Comparison of ENCODE assay signal across 12 cellular contexts in genomic region chr3:124833710-124834332, GRCh38. TPM values are rescaled to one million over a fixed set of nuclear protein-coding genes. Genes with fewer than 3 reads are reported as not detected.
A peak's percentile ranks its signal among the peaks of the same experiment; 100 is the strongest.
DNase-seq lines count a peak whose midpoint lies in the region; ATAC-seq, FAIRE-seq and TF ChIP-seq lines count a peak whose summit lies in the region.
"Had no signal": no experiment of that assay in that cellular context is flagged by ENCODE, and none has a peak within 500 bp of the region (broad histone marks: within the 10 kb centered on the region; RNA-seq: fewer than 3 reads in every experiment).

No MANE protein-coding gene starts in this region.

- no peak overlapping the region for H2AFZ ChIP-seq in mammary epithelial cell (ENCODE audit: low read depth, low read length)
- no peak overlapping the region for H2AFZ ChIP-seq in GM12878 (ENCODE audit: control insufficient read depth, low read depth, low read length)
- H2AFZ ChIP-seq in mesenchymal stem cell (ENCODE audit: low read depth, low read length) = no peak overlapping the region

- no peak overlapping the region for H3K4ac ChIP-seq in mesenchymal stem cell (ENCODE audit: low read depth in 1 of 2, low read length in 2 of 2)

- H3K4me2 ChIP-seq in mammary epithelial cell (ENCODE audit: insufficient read depth, low read depth, low read length) (no peak overlapping the region), GM12878 (ENCODE audit: control insufficient read depth, insufficient read depth) (no peak overlapping the region), mesenchymal stem cell (ENCODE audit: low read length, poor library complexity, severe bottlenecking) (no peak overlapping the region)

- no peak overlapping the region for H3K4me3 Mint-ChIP-seq in MCF 10A (ENCODE audit: unreplicated experiment)
- H3K4me3 Mint-ChIP-seq: activated naive CD8-positive, alpha-beta T cell treated with anti-CD3 and anti-CD28 coated beads, Interleukin-2, amount 50 U/mL, for 24 hours had no signal

- H4K20me1 ChIP-seq in mammary epithelial cell (ENCODE audit: insufficient read depth, low read length) = peaks cover 2% of the 10 kb centered on the region
- no peaks in the 10 kb centered on the region for H4K20me1 ChIP-seq in GM12878 (ENCODE audit: control insufficient read depth, insufficient read depth)

- H2BK5ac ChIP-seq in mesenchymal stem cell (ENCODE audit: low read depth, low read length, poor library complexity, severe bottlenecking) = no peak overlapping the region

- BruUV-seq in MCF 10A (replicated peaks; lab: Mats Ljungman, UMichigan) (no TSS peak), mammary epithelial cell (replicated peaks; lab: Mats Ljungman, UMichigan) (no TSS peak), GM12878 (replicated peaks; lab: Mats Ljungman, UMichigan) (no TSS peak)

- H3K27me3 Mint-ChIP-seq in MCF 10A (ENCODE audit: insufficient read depth, unreplicated experiment) = no peaks in the 10 kb centered on the region

- no peak overlapping the region for H3K14ac ChIP-seq in mesenchymal stem cell (ENCODE audit: low read length in 2 of 2)

- H3K27me3 ChIP-seq in mammary epithelial cell (ENCODE audit: insufficient read depth, low read length) (no peaks in the 10 kb centered on the region), GM12878 (replicated peaks in 1 of 2; ENCODE audit: control insufficient read depth in 2 of 2, insufficient read depth in 2 of 2, low read length in 1 of 2) (no peaks in the 10 kb centered on the region), mesenchymal stem cell (ENCODE audit: control insufficient read depth in 1 of 2, insufficient read depth in 1 of 2, low read length in 2 of 2) (no peaks in the 10 kb centered on the region), upper lobe of left lung (no peaks in the 10 kb centered on the region)

- TF ChIP-seq CTCF in MCF 10A (IDR thresholded peaks at IDR 0.05; ENCODE audit: unreplicated experiment) (no peak), mammary epithelial cell (conservative IDR thresholded peaks at IDR 0.05 in 1 of 2, IDR thresholded peaks at IDR 0.05 in 1 of 2; ENCODE audit: extremely low read depth in 1 of 2, insufficient read depth in 1 of 2, low read depth in 1 of 2, low read length in 2 of 2) (no peak), GM12878 (IDR thresholded peaks at IDR 0.05 in 2 of 3, conservative IDR thresholded peaks at IDR 0.05 in 1 of 3; ENCODE audit: control insufficient read depth in 2 of 3, extremely low read depth in 1 of 3, insufficient read depth in 1 of 3, low read depth in 3 of 3, low read length in 3 of 3) (no peak), upper lobe of left lung (IDR thresholded peaks at IDR 0.05) (no peak)

- H3K36me3 ChIP-seq in mammary epithelial cell (ENCODE audit: insufficient read depth, low read length) (peaks cover 4% of the 10 kb centered on the region), GM12878 (ENCODE audit: control insufficient read depth in 2 of 2, insufficient read depth in 2 of 2, low read length in 1 of 2) (no peaks in the 10 kb centered on the region), mesenchymal stem cell (ENCODE audit: control insufficient read depth in 1 of 2, insufficient read depth in 2 of 2, low read depth in 1 of 2, low read length in 2 of 2) (peaks cover 22 to 41% of the 10 kb centered on the region in 2 experiments), upper lobe of left lung (no peaks in the 10 kb centered on the region)

- CTCF ChIA-PET in MCF 10A (lab: Yijun Ruan, JAX) = no interaction called here
- CTCF ChIA-PET in mammary epithelial cell (lab: Charles Lee; ENCODE audit: low non-redundant PET) = no interaction called here
- CTCF ChIA-PET in GM12878 (lab: Yijun Ruan, JAX) = no interaction called here

- no peak for FAIRE-seq in GM12878 (lab: Jason Lieb, UNC)

- H3K27ac Mint-ChIP-seq in MCF 10A (ENCODE audit: low read depth, unreplicated experiment) = peak overlapping the region; percentile 54
- H3K27ac Mint-ChIP-seq: activated naive CD8-positive, alpha-beta T cell treated with anti-CD3 and anti-CD28 coated beads, Interleukin-2, amount 50 U/mL, for 24 hours had no signal

- H3K79me2 ChIP-seq in mammary epithelial cell (ENCODE audit: insufficient read depth, low read length) (peaks cover 61% of the 10 kb centered on the region), GM12878 (ENCODE audit: control insufficient read depth, insufficient read depth, low read length) (no peaks in the 10 kb centered on the region)

- no peak for TF ChIP-seq RAD21 in GM12878 (IDR thresholded peaks at IDR 0.05; ENCODE audit: insufficient read depth, low read depth, low read length)

- peak overlapping the region; percentile 90 for H2AK5ac ChIP-seq in mesenchymal stem cell (ENCODE audit: low read length, severe bottlenecking)

- no peak overlapping the region for H3K18ac ChIP-seq in mesenchymal stem cell (ENCODE audit: low read depth in 1 of 2, low read length in 2 of 2)

- H3K4me1 ChIP-seq in mammary epithelial cell (ENCODE audit: insufficient read depth, low read length) = peaks cover 50% of the 10 kb centered on the region
- H3K4me1 ChIP-seq in GM12878 (ENCODE audit: control insufficient read depth, insufficient read depth, low read length) = peaks cover 26% of the 10 kb centered on the region
- peaks cover 33% of the 10 kb centered on the region for H3K4me1 ChIP-seq in mesenchymal stem cell (ENCODE audit: control insufficient read depth, insufficient read depth, low read depth, low read length)
- peaks cover 41 to 68% (median 49%) of the 10 kb centered on the region in 4 donors for H3K4me1 ChIP-seq in upper lobe of left lung

- peak overlapping the region; percentile 5 for H4K8ac ChIP-seq in mesenchymal stem cell (ENCODE audit: low read length)

- no peak overlapping the region for H3K27ac ChIP-seq in mammary epithelial cell (ENCODE audit: insufficient read depth, low read depth, low read length)
- H3K27ac ChIP-seq in GM12878 (ENCODE audit: control insufficient read depth, insufficient read depth) = no peak overlapping the region
- peak overlapping the region; percentile 60 for H3K27ac ChIP-seq in mesenchymal stem cell (ENCODE audit: low read length, poor library complexity, severe bottlenecking)
- peak overlapping the region; percentile 26 to 81 (median 56) for H3K27ac ChIP-seq in upper lobe of left lung

- H3K9me3 Mint-ChIP-seq in MCF 10A (ENCODE audit: unreplicated experiment) = no peaks in the 10 kb centered on the region
- H3K9me3 Mint-ChIP-seq: activated naive CD8-positive, alpha-beta T cell treated with anti-CD3 and anti-CD28 coated beads, Interleukin-2, amount 50 U/mL, for 24 hours had no signal

- H4K91ac ChIP-seq in mesenchymal stem cell (ENCODE audit: low read length) = peak overlapping the region; percentile 16

- TF ChIP-seq POLR2A in GM12878 (IDR thresholded peaks at IDR 0.05; ENCODE audit: low read depth, low read length) (no peak), upper lobe of left lung (IDR thresholded peaks at IDR 0.05) (no peak)

- no peak overlapping the region for H3K23ac ChIP-seq in mesenchymal stem cell (ENCODE audit: low read length in 2 of 2)

- H3K9ac ChIP-seq in mammary epithelial cell (ENCODE audit: insufficient read depth, low read length) = no peak overlapping the region
- H3K9ac ChIP-seq in GM12878 (ENCODE audit: control insufficient read depth, insufficient read depth, low read length) = no peak overlapping the region
- H3K9ac ChIP-seq in mesenchymal stem cell (ENCODE audit: low read length) = peak overlapping the region; percentile 20

- POLR2A ChIA-PET in MCF 10A (lab: Yijun Ruan, JAX) = interaction anchor here (0.9 to 1.1 kb wide), 2 partner anchors 11 to 53 kb away, joined by 4 read pairs; partner anchors contain the start of gene ITGB5
- POLR2A ChIA-PET in GM12878 (lab: Charles Lee) = no interaction called here

- no peak overlapping the region for H2BK15ac ChIP-seq in mesenchymal stem cell (ENCODE audit: low read depth, poor library complexity, severe bottlenecking)

- 93% methylated on average over 4 of the region's 4 CpGs for WGBS in mammary epithelial cell (ENCODE audit: low coverage, missing lambda C conversion rate)
- 80% methylated on average over 4 of the region's 4 CpGs for WGBS in GM12878 (ENCODE audit: insufficient coverage, insufficient replicate concordance, low lambda C conversion rate, missing lambda C conversion rate)
- WGBS in mesenchymal stem cell = 82% methylated on average over 3 of the region's 4 CpGs
- 89 to 94% methylated on average over 4 of the region's 4 CpGs for WGBS in upper lobe of left lung, 2 donors

- TF ChIP-seq EP300 in GM12878 (IDR thresholded peaks at IDR 0.05; ENCODE audit: borderline replicate concordance in 1 of 2, control insufficient read depth in 1 of 2, low read depth in 2 of 2, low read length in 2 of 2) = no peak
- no peak for TF ChIP-seq EP300 in upper lobe of left lung (IDR thresholded peaks at IDR 0.05)

- H2BK120ac ChIP-seq in mesenchymal stem cell (ENCODE audit: low read depth, low read length) = no peak overlapping the region

- peaks cover 51% of the 10 kb centered on the region for H3K4me1 Mint-ChIP-seq in MCF 10A (ENCODE audit: insufficient read depth, unreplicated experiment)

- intact Hi-C loops in MCF 10A (cut with micrococcal nuclease) = loop anchor here (2.0 kb wide), 1 partner anchor 53 kb away; the partner anchor contains the start of gene ITGB5
- intact Hi-C loops in mammary epithelial cell (cut with micrococcal nuclease) = loop anchor here (2.0 kb wide), 1 partner anchor 51 kb away; no protein-coding TSS in a partner anchor
- intact Hi-C loops in GM12878 (cut with micrococcal nuclease; ENCODE audit: unreplicated experiment) = loop anchor here (2.0 kb wide), 1 partner anchor 53 kb away; the partner anchor contains the start of gene ITGB5

- SMC1A ChIA-PET in GM12878 (lab: Charles Lee; ENCODE audit: uncharacterized antibody, unreplicated experiment) = no interaction called here

- RAD21 ChIA-PET in GM12878 (lab: Charles Lee; ENCODE audit: unreplicated experiment) = no interaction called here

- peaks cover 8% of the 10 kb centered on the region for H3K36me3 Mint-ChIP-seq in MCF 10A (ENCODE audit: insufficient read depth, unreplicated experiment)

- ATAC-seq in GM12878 (no peak), upper lobe of left lung (ENCODE audit: low FRiP score in 2 of 2) (no peak), GM21360 (IDR thresholded peaks at IDR 0.05; ENCODE audit: unreplicated experiment) (no peak), HG03565 (IDR thresholded peaks at IDR 0.05; ENCODE audit: unreplicated experiment) (no peak)
- ATAC-seq: activated naive CD8-positive, alpha-beta T cell treated with anti-CD3 and anti-CD28 coated beads, Interleukin-2, amount 50 U/mL, for 24 hours had no signal

- H3K79me1 ChIP-seq in mesenchymal stem cell (replicated peaks; ENCODE audit: low read length, poor library complexity, severe bottlenecking) = peaks cover 27% of the 10 kb centered on the region

- DNase-seq in MCF 10A (ENCODE audit: unreplicated experiment) (no peak), mammary epithelial cell (no peak), GM12878 (ENCODE audit: low read depth, low spot score) (no peak), mesenchymal stem cell (no peak), upper lobe of left lung (no peak), NCI-H774 (lab: John Stamatoyannopoulos, UW) (no peak)
- DNase-seq: activated CD4-positive, alpha-beta T cell treated with anti-CD3 and anti-CD28 coated beads for 1 hour; activated naive CD8-positive, alpha-beta T cell treated with anti-CD3 and anti-CD28 coated beads, Interleukin-2, amount 50 U/mL, for 24 hours; NCI-H1048; OCI-M1 had no signal

- peak overlapping the region in 1 of 2 experiments; percentile 65 for H2BK12ac ChIP-seq in mesenchymal stem cell (ENCODE audit: low read length in 2 of 2)

- no peaks in the 10 kb centered on the region for H3K9me3 ChIP-seq in mammary epithelial cell (replicated peaks; ENCODE audit: insufficient read depth, low read length)
- no peaks in the 10 kb centered on the region; the same call in 2 of the 3 replicates for H3K9me3 ChIP-seq in GM12878 (replicated peaks; ENCODE audit: control insufficient read depth, insufficient read depth, low read length)
- no peaks in the 10 kb centered on the region for H3K9me3 ChIP-seq in mesenchymal stem cell (ENCODE audit: control insufficient read depth, low read length)
- H3K9me3 ChIP-seq in upper lobe of left lung = no peaks in the 10 kb centered on the region

- dilution Hi-C loops in mammary epithelial cell (cut with HindIII; ENCODE audit: low sequenced_read_pairs) = no loop called here

- H3K4me3 ChIP-seq in mammary epithelial cell (replicated peaks in 1 of 3; ENCODE audit: insufficient read depth in 1 of 3, low read depth in 2 of 3, low read length in 3 of 3) (no peak overlapping the region), GM12878 (no peak overlapping the region), mesenchymal stem cell (ENCODE audit: insufficient read depth in 1 of 2, low read depth in 1 of 2, low read length in 2 of 2) (no peak overlapping the region), upper lobe of left lung (no peak overlapping the region)

- in situ Hi-C loops in mammary epithelial cell (cut with MboI; ENCODE audit: low sequenced_read_pairs in 2 of 2) (no loop called here), GM12878 (cut with MboI) (no loop called here)

RNA-seq across cellular contexts. Expression of gene ITGB5, which starts 53.3 kb away (rescaled TPM):
- 100 and 101 TPM in 2 replicates for total RNA-seq in MCF 10A (2022)
- 100 to 1,000 TPM; 110 to 172 TPM for total RNA-seq in mammary epithelial cell
- polyA plus RNA-seq in mammary epithelial cell = 206 TPM
- polyA minus RNA-seq in mammary epithelial cell = 641 TPM
- total RNA-seq in GM12878 (2013; cell fraction: nucleolus; rRNA removed) = 1.3 and 2.2 TPM in 2 replicates
- total RNA-seq in GM12878 (2014; rRNA removed) = 0.60 and 0.73 TPM in 2 replicates
- 0.31 and 0.32 TPM in 2 replicates for total RNA-seq in GM12878 (2014; rRNA removed; fragmentation: Illumina TruSeq; extraction: Trizol)
- 1.4 and 2.1 TPM in 2 replicates for total RNA-seq in GM12878 (2021)
- polyA plus RNA-seq in GM12878 (2011; ENCODE audit: low read depth) = 0.10 TPM
- 5.6 and 10.0 TPM in 2 replicates for polyA plus RNA-seq in GM12878 (2011; rRNA removed)
- polyA plus RNA-seq in GM12878 (2011; cell fraction: cytosol; rRNA removed) = 8.9 and 10.4 TPM in 2 replicates
- 7.3 and 9.9 TPM in 2 replicates for polyA plus RNA-seq in GM12878 (2011; cell fraction: nucleus; rRNA removed)
- polyA plus RNA-seq in GM12878 (2012) = 0.64 and 1.6 TPM in 2 replicates
- polyA plus RNA-seq in GM12878 (2014; fragmentation: Illumina TruSeq; extraction: Trizol) = 0.60 and 1.0 TPM in 2 replicates
- under 1 TPM; 0.05 to 0.26 TPM for polyA plus RNA-seq in GM12878 (2014; fragmentation: Nextera tagmentation; extraction: Ambion mirVana)
- 0.92 and 0.95 TPM in 2 replicates for polyA plus RNA-seq in GM12878 (2014; rRNA removed)
- not detected for polyA plus RNA-seq in GM12878 (2016; fragmentation: Nextera tagmentation; extraction: Ambion mirVana)
- 13.4 and 17.1 TPM in 2 replicates for polyA minus RNA-seq in GM12878 (2011; rRNA and poly(A)+ RNA removed)
- 5.5 and 12.8 TPM in 2 replicates for polyA minus RNA-seq in GM12878 (2011; cell fraction: cytosol; rRNA and poly(A)+ RNA removed)
- polyA minus RNA-seq in GM12878 (2011; cell fraction: nucleus; rRNA and poly(A)+ RNA removed) = 3.7 and 7.5 TPM in 2 replicates
- 478 TPM for polyA plus RNA-seq in mesenchymal stem cell (2013, experiment 1 of 2)
- polyA plus RNA-seq in mesenchymal stem cell (2013, experiment 2 of 2) = 472 TPM
- 100 to 1,000 TPM in 4 of 6 donors, 10 to 100 TPM in 2; 81.5 to 145 (median 106) TPM for total RNA-seq in upper lobe of left lung

Comparison
In these comparisons a context has a peak if more than half of its experiments do, and no peak if none do; other contexts are left out.
1. H3K27ac ChIP-seq: peak in mesenchymal stem cell (single experiment) and upper lobe of left lung (4 of 4); none in mammary epithelial cell (single experiment) and GM12878 (single experiment).
2. RNA of gene ITGB5, which starts 53.3 kb away (total RNA-seq): 110 to 172 TPM in mammary epithelial cell, 81.5 to 145 TPM in upper lobe of left lung and 100 to 101 TPM in MCF 10A; 0.31 to 2.2 TPM in GM12878; every median in the first group is over 10 times any median in the second.